ENCODE assay signal across 8 cellular contexts in the genomic region with DNA sequence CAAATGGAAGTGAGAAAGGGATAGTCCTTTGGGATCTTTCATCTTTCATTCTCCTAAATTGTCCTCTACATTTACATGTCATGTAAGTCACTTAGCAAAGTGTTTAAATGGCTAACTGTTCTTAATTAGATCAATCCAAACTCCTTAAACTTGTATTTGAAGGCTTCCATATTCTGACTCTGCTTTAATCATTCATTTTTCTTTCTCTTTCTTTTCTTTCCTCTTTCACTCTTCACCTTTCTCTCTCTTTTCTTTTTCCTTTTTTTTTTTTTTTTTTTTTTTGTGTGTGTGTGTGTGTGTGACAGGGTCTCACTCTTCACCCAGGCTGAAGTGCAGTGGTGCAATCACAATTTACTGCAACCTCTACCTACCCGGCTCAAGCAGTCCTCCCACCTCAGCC.
"Had no signal": no experiment of that assay in that cellular context is flagged by ENCODE, and none has a peak within 500 bp of the region (broad histone marks: within the 10 kb centered on the region; RNA-seq: fewer than 3 reads in every experiment).

No MANE protein-coding gene starts in this region.

- H3K36me3 Mint-ChIP-seq: IgD-negative memory B cell had no signal

- H3K27ac Mint-ChIP-seq: IgD-negative memory B cell had no signal

- DNase-seq: IMR-90, KBM-7, KG1 had no signal

- FAIRE-seq: HepG2, HTR-8/SVneo, K562 had no signal

- H3K4me3 Mint-ChIP-seq: IgD-negative memory B cell had no signal

- H3K4me3 ChIP-seq: K562 had no signal

- ATAC-seq: HepG2, K562 had no signal

- H3K27ac ChIP-seq: HL-60 had no signal

- H3K9me3 Mint-ChIP-seq: IgD-negative memory B cell had no signal

- H3K4me1 Mint-ChIP-seq: IgD-negative memory B cell had no signal

- H3K27me3 Mint-ChIP-seq: IgD-negative memory B cell had no signal
